11 cellular contexts compared by ENCODE assay signal in the genomic region with DNA sequence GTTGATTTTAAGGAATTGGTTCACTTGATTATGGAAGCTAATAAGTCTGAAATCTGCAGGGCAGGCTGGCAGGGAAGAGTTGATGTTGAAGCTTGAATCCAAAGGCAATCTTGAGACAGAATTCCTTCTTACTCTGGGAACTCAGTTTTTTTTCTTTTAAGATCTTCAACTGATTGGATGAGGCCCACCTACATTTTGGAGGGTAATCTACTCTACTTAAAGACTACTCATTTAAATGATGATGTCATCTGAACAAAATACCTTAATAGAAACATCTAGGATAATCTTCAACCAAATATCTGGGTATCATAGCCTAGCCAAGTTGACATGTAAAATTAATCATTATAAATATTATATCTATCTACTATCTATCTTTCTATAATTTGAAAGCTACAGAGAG.
"Had no signal": no experiment of that assay in that cellular context is flagged by ENCODE, and none has a peak within 500 bp of the region (broad histone marks: within the 10 kb centered on the region; RNA-seq: fewer than 3 reads in every experiment).

No MANE protein-coding gene starts in this region.

- H3K9me3 ChIP-seq: HAP-1 had no signal

- H3K9ac ChIP-seq: GM23248 had no signal

- H3K36me3 ChIP-seq: HAP-1 had no signal

- H3K27ac ChIP-seq: GM23248 had no signal

- DNase-seq: GM23248, GOT3, H7, H9, HCEC 1CT, HFFc6 had no signal

- H2AFZ ChIP-seq: GM23248, GM23338 had no signal

- FAIRE-seq: H1, H54 had no signal

- H3K4me2 ChIP-seq: GM23338 had no signal

- H3K4me3 ChIP-seq: GM23248, GM23338, HAP-1 had no signal

- ATAC-seq: GM23338, HCT116 had no signal

- H3K4me1 ChIP-seq: HAP-1 had no signal
